In genomic region chr22:17024380-17024779, GRCh38 we compare ENCODE assay signal across 9 cellular contexts. TPM values are rescaled to one million over a fixed set of nuclear protein-coding genes. Genes with fewer than 3 reads are reported as not detected.
"Had no signal": no experiment of that assay in that cellular context is flagged by ENCODE, and none has a peak within 500 bp of the region (broad histone marks: within the 10 kb centered on the region; RNA-seq: fewer than 3 reads in every experiment).

No MANE protein-coding gene starts in this region.

RNA-seq across cellular contexts. Expression of gene GAB4, which starts 16.4 kb away (rescaled TPM):
- total RNA-seq: activated CD4-positive, alpha-beta memory T cell treated with anti-CD3 and anti-CD28 coated beads for 36 hours; activated CD8-positive, alpha-beta memory T cell treated with anti-CD3 and anti-CD28 coated beads, Interleukin-2, amount 10 ng/mL, durations not matched to agents 7 days and 5 days; activated CD8-positive, alpha-beta T cell treated with anti-CD3 and anti-CD28 coated beads, Interleukin-2, amount 10 ng/mL, durations not matched to agents 7 days and 5 days; activated naive CD8-positive, alpha-beta T cell treated with anti-CD3 and anti-CD28 coated beads, Interleukin-2, amount 10 ng/mL, durations not matched to agents 7 days and 5 days; ascending aorta; bronchial epithelial cell; cardiac muscle cell; chondrocyte had no signal
- polyA plus RNA-seq: adipose tissue, cardiac muscle cell had no signal
